1 cellular context compared by ENCODE assay signal in the genomic region with DNA sequence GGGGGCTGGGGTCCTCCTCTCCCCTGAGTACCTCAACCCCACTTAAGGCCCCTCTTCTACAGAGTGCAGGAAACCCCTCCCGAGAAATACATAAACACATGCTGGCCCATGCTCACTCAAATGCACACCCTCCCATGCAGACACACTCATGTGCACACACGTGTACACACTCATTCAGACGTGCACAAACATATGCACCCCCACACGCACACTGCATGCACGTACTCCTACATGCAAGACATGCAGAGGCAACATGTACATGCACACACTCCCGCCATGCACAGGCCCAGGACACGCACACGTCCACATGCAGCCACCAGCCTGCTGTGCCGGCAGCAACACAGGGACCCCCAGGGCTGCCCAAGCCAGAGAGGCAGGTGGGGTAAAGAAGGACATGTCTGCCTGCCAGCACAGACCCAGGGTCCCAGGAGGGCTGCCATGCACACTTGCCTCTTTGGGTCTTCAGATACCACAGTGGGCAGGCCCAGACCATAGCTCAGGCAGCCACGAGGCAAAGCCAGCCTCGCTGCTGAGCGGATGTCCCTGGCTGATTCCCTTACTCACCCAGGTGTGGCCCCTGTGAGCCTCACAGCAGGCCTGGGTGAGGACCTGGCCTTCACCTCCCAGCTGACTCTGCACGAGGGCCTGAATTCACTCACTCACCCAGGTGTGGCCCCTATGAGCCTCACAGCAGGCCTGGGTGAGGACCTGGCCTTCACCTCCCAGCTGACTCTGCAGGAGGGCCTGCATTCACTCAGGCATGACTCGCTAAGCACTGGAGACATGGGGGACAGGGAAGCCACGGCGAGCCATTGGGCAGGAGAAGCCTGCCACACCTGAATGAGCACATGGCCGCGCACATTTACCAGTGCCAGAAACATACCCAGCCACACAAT.
A peak's percentile ranks its signal among the peaks of the same experiment; 100 is the strongest.
TF ChIP-seq lines count a peak whose summit lies in the region.

No MANE protein-coding gene starts in this region.

TF ChIP-seq in HepG2, 621 proteins besides CTCF, POLR2A, EP300 and RAD21 (continued from another document):
- TF ChIP-seq, protein P1, sequence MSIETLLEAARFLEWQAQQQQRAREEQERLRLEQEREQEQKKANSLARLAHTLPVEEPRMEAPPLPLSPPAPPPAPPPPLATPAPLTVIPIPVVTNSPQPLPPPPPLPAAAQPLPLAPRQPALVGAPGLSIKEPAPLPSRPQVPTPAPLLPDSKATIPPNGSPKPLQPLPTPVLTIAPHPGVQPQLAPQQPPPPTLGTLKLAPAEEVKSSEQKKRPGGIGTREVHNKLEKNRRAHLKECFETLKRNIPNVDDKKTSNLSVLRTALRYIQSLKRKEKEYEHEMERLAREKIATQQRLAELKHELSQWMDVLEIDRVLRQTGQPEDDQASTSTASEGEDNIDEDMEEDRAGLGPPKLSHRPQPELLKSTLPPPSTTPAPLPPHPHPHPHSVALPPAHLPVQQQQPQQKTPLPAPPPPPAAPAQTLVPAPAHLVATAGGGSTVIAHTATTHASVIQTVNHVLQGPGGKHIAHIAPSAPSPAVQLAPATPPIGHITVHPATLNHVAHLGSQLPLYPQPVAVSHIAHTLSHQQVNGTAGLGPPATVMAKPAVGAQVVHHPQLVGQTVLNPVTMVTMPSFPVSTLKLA (IDR thresholded peaks at IDR 0.05) = peak; percentile 64
